Comparison of ENCODE assay signal across 16 cellular contexts in the genomic region with DNA sequence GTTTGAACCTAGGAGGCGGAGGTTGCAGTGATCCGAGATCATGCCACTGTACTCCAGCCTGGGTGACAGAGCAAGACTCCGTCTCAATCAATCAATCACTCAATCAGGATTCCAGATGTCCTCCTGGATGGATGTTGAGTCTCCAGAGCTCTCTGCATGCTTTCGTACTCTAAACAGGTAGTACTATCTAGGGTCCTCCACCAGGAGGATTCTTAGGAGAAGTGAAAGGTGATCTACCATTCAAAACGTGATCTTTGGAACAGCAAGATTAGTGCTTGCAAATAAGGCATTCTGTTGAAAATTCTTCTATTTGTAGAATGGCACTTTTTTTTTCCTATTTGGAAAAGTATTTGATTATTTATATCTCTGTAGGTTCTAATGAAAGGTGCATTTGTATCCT. TPM values are rescaled to one million over a fixed set of nuclear protein-coding genes. Genes with fewer than 3 reads are reported as not detected.
DNase-seq lines count a peak whose midpoint lies in the region; ATAC-seq and TF ChIP-seq lines count a peak whose summit lies in the region.
"Had no signal": no experiment of that assay in that cellular context is flagged by ENCODE, and none has a peak within 500 bp of the region (broad histone marks: within the 10 kb centered on the region; RNA-seq: fewer than 3 reads in every experiment).

No MANE protein-coding gene starts in this region.

- peak; percentile 60 for ATAC-seq in WTC11
- no peak for ATAC-seq in activated CD8-positive, alpha-beta memory T cell treated with anti-CD3 and anti-CD28 coated beads, Interleukin-2, amount 10 ng/mL, durations not matched to agents 7 days and 5 days

- H3K27ac ChIP-seq in H9 (ENCODE audit: insufficient read length, low read depth, low read length) = no peak overlapping the region
- H3K27ac ChIP-seq in mesendoderm (ENCODE audit: low read depth, low read length) = no peak overlapping the region
- H3K27ac ChIP-seq: BLaER1 treated with 17β-estradiol and CSF1 and Interleukin-3, amounts not matched to agents 10 nM and 100 nM had no signal

- H3K4me2 ChIP-seq in H9 (ENCODE audit: insufficient read depth, insufficient read length, low read length) (no peak overlapping the region), mesendoderm (ENCODE audit: low read length) (no peak overlapping the region)
- H3K4me2 ChIP-seq: BLaER1 treated with 17β-estradiol and CSF1 and Interleukin-3, amounts not matched to agents 10 nM and 100 nM had no signal

- H3K4me1 Mint-ChIP-seq in Caco-2 (ENCODE audit: low read depth, unreplicated experiment) = peaks cover 9% of the 10 kb centered on the region
- no peaks in the 10 kb centered on the region for H3K4me1 Mint-ChIP-seq in H9
- H3K4me1 Mint-ChIP-seq in WTC11 = no peaks in the 10 kb centered on the region
- H3K4me1 Mint-ChIP-seq in activated CD8-positive, alpha-beta memory T cell treated with anti-CD3 and anti-CD28 coated beads, Interleukin-2, amount 10 ng/mL, durations not matched to agents 7 days and 5 days = no peaks in the 10 kb centered on the region
- H3K4me1 Mint-ChIP-seq: B cell; CD8-positive, alpha-beta memory T cell had no signal

- H3K36me3 ChIP-seq in Caco-2 (ENCODE audit: control insufficient read depth, insufficient read depth, low read length) (no peaks in the 10 kb centered on the region), mesendoderm (ENCODE audit: control insufficient read depth, insufficient read depth, low read length) (no peaks in the 10 kb centered on the region), MG63 (peaks cover 2% of the 10 kb centered on the region)

- H4K8ac ChIP-seq in H9 (replicated peaks; ENCODE audit: insufficient read length, low read depth, low read length) (no peak overlapping the region), mesendoderm (ENCODE audit: low read depth, low read length) (no peak overlapping the region)

- H3K18ac ChIP-seq in H9 (ENCODE audit: insufficient read length, low read depth, low read length) (no peak overlapping the region), mesendoderm (ENCODE audit: low read length) (no peak overlapping the region)

- H3K27me3 ChIP-seq in Caco-2 (replicated peaks; ENCODE audit: control insufficient read depth, insufficient read depth, low read length) (no peaks in the 10 kb centered on the region), H9 (ENCODE audit: insufficient read depth, low read length) (no peaks in the 10 kb centered on the region), mesendoderm (ENCODE audit: insufficient read depth, low read length, poor library complexity) (no peaks in the 10 kb centered on the region), MG63 (no peaks in the 10 kb centered on the region)
- H3K27me3 ChIP-seq: BLaER1 treated with 17β-estradiol and CSF1 and Interleukin-3, amounts not matched to agents 10 nM and 100 nM had no signal

- no peak overlapping the region for H3T11ph ChIP-seq in H9 (ENCODE audit: low read length)

- H2BK5ac ChIP-seq in H9 (ENCODE audit: insufficient read length, low read length) = no peak overlapping the region
- H2BK5ac ChIP-seq in mesendoderm (ENCODE audit: low read length) = no peak overlapping the region

- H3K9me3 ChIP-seq in Caco-2 (no peaks in the 10 kb centered on the region), H9 (ENCODE audit: control insufficient read depth, low read depth, low read length) (no peaks in the 10 kb centered on the region), MG63 (no peaks in the 10 kb centered on the region)
- H3K9me3 ChIP-seq: BLaER1 treated with 17β-estradiol and CSF1 and Interleukin-3, amounts not matched to agents 10 nM and 100 nM had no signal

- no peak overlapping the region for H3K4me3 ChIP-seq in Caco-2 (ENCODE audit: low read depth, low read length)
- no peak overlapping the region for H3K4me3 ChIP-seq in mesendoderm (ENCODE audit: low read length)
- H3K4me3 ChIP-seq in MG63 = no peak overlapping the region
- H3K4me3 ChIP-seq: BLaER1 treated with 17β-estradiol and CSF1 and Interleukin-3, amounts not matched to agents 10 nM and 100 nM had no signal

- H3K79me2 ChIP-seq in H9 (ENCODE audit: insufficient read depth, low read length) (no peaks in the 10 kb centered on the region), mesendoderm (ENCODE audit: control insufficient read depth, insufficient read depth, low read length) (no peaks in the 10 kb centered on the region)

- no peaks in the 10 kb centered on the region for H4K20me1 ChIP-seq in H9 (ENCODE audit: control insufficient read depth, insufficient read depth, insufficient read length)
- H4K20me1 ChIP-seq: BLaER1 treated with 17β-estradiol and CSF1 and Interleukin-3, amounts not matched to agents 10 nM and 100 nM had no signal

- H3K9me3 Mint-ChIP-seq in Caco-2 (ENCODE audit: unreplicated experiment) = no peaks in the 10 kb centered on the region
- H3K9me3 Mint-ChIP-seq in H9 = no peaks in the 10 kb centered on the region
- H3K9me3 Mint-ChIP-seq in WTC11 = no peaks in the 10 kb centered on the region
- H3K9me3 Mint-ChIP-seq in activated CD8-positive, alpha-beta memory T cell treated with anti-CD3 and anti-CD28 coated beads, Interleukin-2, amount 10 ng/mL, durations not matched to agents 7 days and 5 days (ENCODE audit: low read depth) = no peaks in the 10 kb centered on the region
- H3K9me3 Mint-ChIP-seq: CD8-positive, alpha-beta memory T cell had no signal

- H3K79me1 ChIP-seq in H9 (ENCODE audit: insufficient read depth, low read depth, low read length, poor library complexity, severe bottlenecking) (no peaks in the 10 kb centered on the region), mesendoderm (ENCODE audit: low read length) (no peaks in the 10 kb centered on the region)

- no peak for DNase-seq in Caco-2
- DNase-seq in H9 = no peak
- DNase-seq in WTC11 (ENCODE audit: low spot score) = no peak
- peak; percentile 37 for DNase-seq in mesendoderm
- DNase-seq in SW 1271 (lab: John Stamatoyannopoulos, UW) = no peak
- no peak for DNase-seq in MG63
- no peak for DNase-seq in activated CD8-positive, alpha-beta memory T cell treated with anti-CD3 and anti-CD28 coated beads, Interleukin-2, amount 10 ng/mL, durations not matched to agents 7 days and 5 days
- no peak for DNase-seq in effector CD4-positive, alpha-beta T cell
- DNase-seq: 8988T; CD8-positive, alpha-beta memory T cell; COR-L47; DMS79; GF-D8; KG1 had no signal

- CTCF ChIA-PET in Caco-2 (lab: Charles Lee) = no interaction called here
- CTCF ChIA-PET in WTC11 (lab: Charles Lee) = interaction anchor here (0.6 kb wide), 1 partner anchor 66 kb away, joined by 5 read pairs; no protein-coding TSS in a partner anchor
- CTCF ChIA-PET in activated CD8-positive, alpha-beta memory T cell treated with anti-CD3 and anti-CD28 coated beads, Interleukin-2, amount 10 ng/mL, durations not matched to agents 7 days and 5 days (lab: Charles Lee) = no interaction called here

- no peak overlapping the region for H3K14ac ChIP-seq in H9 (ENCODE audit: insufficient read depth, low read length)

- H3K36me3 Mint-ChIP-seq in Caco-2 (ENCODE audit: insufficient read depth, unreplicated experiment) (peaks cover 59% of the 10 kb centered on the region), H9 (ENCODE audit: insufficient read depth in 1 of 3, low read depth in 3 of 3) (peaks cover 24 to 67% (median 64%) of the 10 kb centered on the region in 3 experiments; a peak in 6 of 7 replicates), WTC11 (peaks cover 45% of the 10 kb centered on the region)
- H3K36me3 Mint-ChIP-seq in activated CD8-positive, alpha-beta memory T cell treated with anti-CD3 and anti-CD28 coated beads, Interleukin-2, amount 10 ng/mL, durations not matched to agents 7 days and 5 days = peaks cover 19% of the 10 kb centered on the region

- H2AFZ ChIP-seq in H9 (ENCODE audit: low read length) = no peak overlapping the region

- peaks cover 12% of the 10 kb centered on the region for H3K4me1 ChIP-seq in Caco-2
- H3K4me1 ChIP-seq in H9 (ENCODE audit: insufficient read depth, low read length) = no peaks in the 10 kb centered on the region
- no peaks in the 10 kb centered on the region for H3K4me1 ChIP-seq in mesendoderm (ENCODE audit: control insufficient read depth, low read depth, low read length)
- H3K4me1 ChIP-seq: BLaER1 treated with 17β-estradiol and CSF1 and Interleukin-3, amounts not matched to agents 10 nM and 100 nM had no signal

- H2BK20ac ChIP-seq in H9 (ENCODE audit: low read depth, low read length, poor library complexity, severe bottlenecking) = no peak overlapping the region

- no peak overlapping the region for H3K4me3 Mint-ChIP-seq in Caco-2 (ENCODE audit: unreplicated experiment)
- H3K4me3 Mint-ChIP-seq in H9 = no peak overlapping the region
- H3K4me3 Mint-ChIP-seq in WTC11 = no peak overlapping the region
- H3K4me3 Mint-ChIP-seq in activated CD8-positive, alpha-beta memory T cell treated with anti-CD3 and anti-CD28 coated beads, Interleukin-2, amount 10 ng/mL, durations not matched to agents 7 days and 5 days = no peak overlapping the region
- H3K4me3 Mint-ChIP-seq: B cell; CD8-positive, alpha-beta memory T cell had no signal

- H3K4ac ChIP-seq in H9 (ENCODE audit: low read depth, low read length) = no peak overlapping the region
- H3K4ac ChIP-seq in mesendoderm (ENCODE audit: low read depth, low read length) = no peak overlapping the region

- H3K56ac ChIP-seq in H9 (ENCODE audit: insufficient read length, low read depth, low read length) (no peak overlapping the region), mesendoderm (ENCODE audit: low read length) (no peak overlapping the region)

- peak; percentile 16 to 41 for TF ChIP-seq CTCF in Caco-2 (IDR thresholded peaks at IDR 0.05; ENCODE audit: insufficient read depth in 1 of 2, low read depth in 1 of 2, low read length in 1 of 2, severe bottlenecking in 1 of 2, unreplicated experiment in 1 of 2)
- peak; percentile 46 for TF ChIP-seq CTCF in H9 (conservative IDR thresholded peaks at IDR 0.05)
- no peak for TF ChIP-seq CTCF in WTC11 (IDR thresholded peaks at IDR 0.05)

- POLR2A ChIA-PET in Caco-2 (lab: Charles Lee) = no interaction called here
- POLR2A ChIA-PET in WTC11 (lab: Charles Lee) = no interaction called here

- H4K91ac ChIP-seq in H9 (ENCODE audit: insufficient read length, low read depth, low read length) = no peak overlapping the region

- H2AK5ac ChIP-seq in H9 (ENCODE audit: insufficient read length, low read length) (no peak overlapping the region), mesendoderm (ENCODE audit: low read length) (no peak overlapping the region)

- intact Hi-C loops in Caco-2 (cut with micrococcal nuclease; ENCODE audit: unreplicated experiment) = no loop called here

- no peaks in the 10 kb centered on the region for H3K23me2 ChIP-seq in H9 (ENCODE audit: insufficient read length, low read depth, low read length, poor library complexity, severe bottlenecking)

- H2BK15ac ChIP-seq in H9 (ENCODE audit: low read depth, low read length) (no peak overlapping the region), mesendoderm (replicated peaks; ENCODE audit: low read depth) (no peak overlapping the region)

- BruUV-seq in Caco-2 (replicated peaks; lab: Mats Ljungman, UMichigan) = no TSS peak

- H3K27ac Mint-ChIP-seq in Caco-2 (ENCODE audit: unreplicated experiment) (no peak overlapping the region), H9 (no peak overlapping the region; a peak in 1 of 7 replicates), WTC11 (no peak overlapping the region)
- H3K27ac Mint-ChIP-seq in activated CD8-positive, alpha-beta memory T cell treated with anti-CD3 and anti-CD28 coated beads, Interleukin-2, amount 10 ng/mL, durations not matched to agents 7 days and 5 days = no peak overlapping the region
- H3K27ac Mint-ChIP-seq: B cell had no signal

- no CpG with 5 or more reads among the region's 5 CpGs for WGBS in H9 (ENCODE audit: extremely low coverage, insufficient read length, low lambda C conversion rate)
- no CpG with 5 or more reads among the region's 5 CpGs for WGBS in mesendoderm (ENCODE audit: extremely low coverage, insufficient coverage, low lambda C conversion rate)

- H3K27me3 Mint-ChIP-seq in Caco-2 (ENCODE audit: insufficient read depth, unreplicated experiment) = no peaks in the 10 kb centered on the region
- no peaks in the 10 kb centered on the region for H3K27me3 Mint-ChIP-seq in H9 (ENCODE audit: low read depth)
- no peaks in the 10 kb centered on the region for H3K27me3 Mint-ChIP-seq in WTC11 (ENCODE audit: low read depth)
- H3K27me3 Mint-ChIP-seq in activated CD8-positive, alpha-beta memory T cell treated with anti-CD3 and anti-CD28 coated beads, Interleukin-2, amount 10 ng/mL, durations not matched to agents 7 days and 5 days = no peaks in the 10 kb centered on the region
- H3K27me3 Mint-ChIP-seq: B cell; CD8-positive, alpha-beta memory T cell had no signal

- H2BK12ac ChIP-seq in H9 (ENCODE audit: insufficient read length, low read depth, low read length) = no peak overlapping the region

- H3K23ac ChIP-seq in H9 (ENCODE audit: insufficient read length, low read depth, low read length) (no peak overlapping the region), mesendoderm (ENCODE audit: low read length) (no peak overlapping the region)

- H4K5ac ChIP-seq in H9 (ENCODE audit: insufficient read length, low read depth, low read length) = no peak overlapping the region
- no peak overlapping the region for H4K5ac ChIP-seq in mesendoderm (ENCODE audit: low read length)

- H3K9ac ChIP-seq in H9 (ENCODE audit: extremely low read depth, insufficient read length, low read length) (no peak overlapping the region), mesendoderm (ENCODE audit: low read length) (no peak overlapping the region)
- H3K9ac ChIP-seq: BLaER1 treated with 17β-estradiol and CSF1 and Interleukin-3, amounts not matched to agents 10 nM and 100 nM had no signal

- H2BK120ac ChIP-seq in H9 (ENCODE audit: low read depth, low read length, poor library complexity, severe bottlenecking) = no peak overlapping the region
- H2BK120ac ChIP-seq in mesendoderm (ENCODE audit: low read depth, low read length) = no peak overlapping the region

RNA-seq across cellular contexts. Expression of a gene that starts 34.3 kb away (rescaled TPM):
- 37.2 and 49.5 TPM in 2 replicates for total RNA-seq in Caco-2 (2022)
- 55.4 and 67.1 TPM in 2 replicates for total RNA-seq in H9 (2021)
- total RNA-seq in WTC11 (2021) = 37.5 to 40.0 TPM (median 38.7 TPM) in 3 replicates
- 27.1 TPM for polyA plus RNA-seq in mesendoderm (2013, experiment 1 of 2)
- 27.0 TPM for polyA plus RNA-seq in mesendoderm (2013, experiment 2 of 2)
- total RNA-seq in MG63 (2014; rRNA removed; shearing (Covaris generic); ENCODE audit: low replicate concordance) = 14.1 and 17.9 TPM in 2 replicates
- total RNA-seq in activated CD8-positive, alpha-beta memory T cell treated with anti-CD3 and anti-CD28 coated beads, Interleukin-2, amount 10 ng/mL, durations not matched to agents 7 days and 5 days = 10 to 100 TPM; 52.8 to 55.4 TPM
